ENCODE assay signal across 8 cellular contexts in the genomic region with DNA sequence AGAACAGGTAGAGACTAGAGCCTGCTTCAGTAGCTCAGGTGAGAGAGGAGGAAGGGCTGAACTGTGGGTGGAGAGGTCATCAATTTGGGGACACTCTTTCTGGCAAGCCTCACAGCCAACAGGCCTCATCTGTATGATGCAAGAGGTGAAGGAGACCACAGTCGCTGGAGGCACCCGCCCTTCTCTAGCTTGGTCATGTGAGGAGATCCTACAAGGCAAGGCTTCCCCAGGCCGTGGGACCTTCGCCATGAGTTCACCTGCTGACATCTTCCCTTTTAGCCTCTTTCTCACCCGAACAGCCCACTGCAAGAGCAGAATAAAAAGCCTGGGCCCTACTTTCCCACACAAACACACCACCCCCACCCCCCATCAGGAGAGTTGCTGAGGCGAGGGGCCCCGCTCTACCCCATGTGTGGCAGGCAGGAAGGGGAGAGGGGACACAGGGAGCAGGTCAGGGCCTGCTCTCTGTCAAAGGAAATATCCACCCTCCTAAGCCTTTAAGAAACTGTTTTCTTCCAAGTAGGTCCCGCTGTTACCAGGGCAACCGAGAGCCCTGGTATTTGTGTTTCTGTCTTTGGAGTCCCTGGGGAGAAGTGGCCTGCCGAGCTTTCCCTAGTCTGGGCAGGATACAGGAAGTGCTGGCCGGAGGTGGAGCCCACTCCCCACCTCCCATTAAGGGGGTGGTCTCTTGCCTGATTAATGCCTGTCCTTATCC. TPM values are rescaled to one million over a fixed set of nuclear protein-coding genes. Genes with fewer than 3 reads are reported as not detected.
A peak's percentile ranks its signal among the peaks of the same experiment; 100 is the strongest.
DNase-seq lines count a peak whose midpoint lies in the region; ATAC-seq, FAIRE-seq and TF ChIP-seq lines count a peak whose summit lies in the region.

No MANE protein-coding gene starts in this region.

- no peak overlapping the region for H3K4me3 ChIP-seq in WERI-Rb-1 (ENCODE audit: low read depth, low read length)
- H3K4me3 ChIP-seq in right cardiac atrium (ENCODE audit: low read length), result no peak overlapping the region
- no peak overlapping the region for H3K4me3 ChIP-seq in CD8-positive, alpha-beta T cell (ENCODE audit: low read depth, low read length)

- intact Hi-C loops in right cardiac atrium (cut with DNase I), result loop anchor here in 1 of 4 donors (10.0 kb wide), 1 partner anchor 99 kb away; no protein-coding TSS in a partner anchor
- intact Hi-C loops in sciatic nerve (cut with DNase I), result no loop called here
- intact Hi-C loops in CD8-positive, alpha-beta T cell (cut with DNase I, micrococcal nuclease), result loop anchor here in 1 of 2 experiments (10.0 kb wide), 1 partner anchor 269 kb away; no protein-coding TSS in a partner anchor

- H3K27ac ChIP-seq in WERI-Rb-1 (peak overlapping the region; percentile 81), right cardiac atrium (ENCODE audit: low read length) (peak overlapping the region; percentile 80)
- no peak overlapping the region for H3K27ac ChIP-seq in CD8-positive, alpha-beta T cell (ENCODE audit: low read depth, low read length)

- no peak overlapping the region for H3K27ac Mint-ChIP-seq in CD8-positive, alpha-beta T cell

- H3K4me1 Mint-ChIP-seq in CD8-positive, alpha-beta T cell (ENCODE audit: low read depth), result peaks cover 36% of the 10 kb centered on the region

- peaks cover 3% of the 10 kb centered on the region for H3K27me3 Mint-ChIP-seq in CD8-positive, alpha-beta T cell (ENCODE audit: low read depth)

- POLR2A ChIA-PET in CD8-positive, alpha-beta T cell (lab: Charles Lee), result no interaction called here

- DNase-seq in GDM1 (lab: John Stamatoyannopoulos, UW) (peak; percentile 20), WERI-Rb-1 (peak; percentile 78), right cardiac atrium (peak; percentile 71 to 84 (median 82)), sciatic nerve (ENCODE audit: low spot score) (no peak), SIG-M5 treated with dmso at 0.1 percent for 504 hours (lab: John Stamatoyannopoulos, UW; ENCODE audit: unreplicated experiment) (no peak), H54 (ENCODE audit: insufficient read length, low spot score) (no peak), NCI-H2171 treated with DMSO at 0.1 percent for 48 hours (lab: John Stamatoyannopoulos, UW) (no peak)
- DNase-seq in CD8-positive, alpha-beta T cell, result no peak

- ATAC-seq in right cardiac atrium (peak; percentile 50 to 65), sciatic nerve (peak; percentile 27)
- ATAC-seq in CD8-positive, alpha-beta T cell, result no peak

- H3K9me3 ChIP-seq in WERI-Rb-1 (ENCODE audit: severe bottlenecking), result no peaks in the 10 kb centered on the region
- H3K9me3 ChIP-seq in right cardiac atrium (ENCODE audit: control insufficient read depth, low read length), result no peaks in the 10 kb centered on the region
- H3K9me3 ChIP-seq in CD8-positive, alpha-beta T cell (ENCODE audit: low read length), result no peaks in the 10 kb centered on the region

- no peak for TF ChIP-seq CTCF in WERI-Rb-1 (IDR thresholded peaks at IDR 0.05; ENCODE audit: low read depth, low read length)
- TF ChIP-seq CTCF in CD8-positive, alpha-beta T cell (IDR thresholded peaks at IDR 0.05), result no peak

- TF ChIP-seq POLR2A in H54 (IDR thresholded peaks at IDR 0.05; ENCODE audit: low read depth, low read length), result no peak

- H3K4me3 Mint-ChIP-seq in CD8-positive, alpha-beta T cell, result no peak overlapping the region

- H3K4me1 ChIP-seq in right cardiac atrium (ENCODE audit: control insufficient read depth, insufficient read depth, low read length), result peaks cover 20% of the 10 kb centered on the region
- H3K4me1 ChIP-seq in CD8-positive, alpha-beta T cell (ENCODE audit: insufficient read depth, low read length), result peaks cover 17% of the 10 kb centered on the region

- CTCF ChIA-PET in CD8-positive, alpha-beta T cell (lab: Charles Lee), result interaction anchor here (1.3 to 5.3 kb wide), 4 partner anchors 8 to 126 kb away, joined by 3 to 98 read pairs (median 21); no protein-coding TSS in a partner anchor

- FAIRE-seq in H54 (lab: Jason Lieb, UNC), result no peak

- no peaks in the 10 kb centered on the region for H3K9me3 Mint-ChIP-seq in CD8-positive, alpha-beta T cell

- 47% methylated on average over 11 of the region's 11 CpGs for WGBS in right cardiac atrium

- no peaks in the 10 kb centered on the region; the same call in 1 of the 2 replicates for H3K36me3 ChIP-seq in WERI-Rb-1
- no peaks in the 10 kb centered on the region for H3K36me3 ChIP-seq in CD8-positive, alpha-beta T cell (ENCODE audit: insufficient read depth, low read length)

- H3K27me3 ChIP-seq in WERI-Rb-1 (ENCODE audit: insufficient read depth, low read depth, severe bottlenecking) (no peaks in the 10 kb centered on the region), right cardiac atrium (ENCODE audit: control insufficient read depth, insufficient read depth) (no peaks in the 10 kb centered on the region)
- H3K27me3 ChIP-seq in CD8-positive, alpha-beta T cell (ENCODE audit: insufficient read depth, low read length), result no peaks in the 10 kb centered on the region

- no peaks in the 10 kb centered on the region for H3K36me3 Mint-ChIP-seq in CD8-positive, alpha-beta T cell

RNA-seq across cellular contexts. Expression of gene RTL5, which starts 8.1 kb away (rescaled TPM):
- total RNA-seq in right cardiac atrium, result 1 to 10 TPM; 3.0 to 5.7 (median 4.2) TPM
- 2.7 TPM for polyA plus RNA-seq in right cardiac atrium
- total RNA-seq in sciatic nerve, result 16.2 TPM
- 1 to 10 TPM in 1 of 2 experiments, under 1 TPM in 1; 0.52 to 1.1 TPM for total RNA-seq in CD8-positive, alpha-beta T cell

RNA-seq across cellular contexts. Expression of gene PIN4, which starts 57.9 kb away (rescaled TPM):
- total RNA-seq in right cardiac atrium, result 10 to 100 TPM in 3 of 4 donors, 1 to 10 TPM in 1; 8.9 to 13.2 (median 10.5) TPM
- 22.4 TPM for polyA plus RNA-seq in right cardiac atrium
- total RNA-seq in sciatic nerve, result 13.3 TPM
- 1 to 10 TPM in 1 of 2 experiments, under 1 TPM in 1; 0.35 to 1.1 TPM for total RNA-seq in CD8-positive, alpha-beta T cell

Comparison
In these comparisons a context has a peak if more than half of its experiments do, and no peak if none do; other contexts are left out.
1. DNase-seq: peak in GDM1 (single experiment), WERI-Rb-1 (single experiment) and right cardiac atrium (3 of 3); none in sciatic nerve (single experiment), CD8-positive, alpha-beta T cell (0 of 7), SIG-M5 treated with dmso at 0.1 percent for 504 hours (single experiment), H54 (single experiment) and NCI-H2171 treated with DMSO at 0.1 percent for 48 hours (single experiment).